In genomic region chr4:17597517-17597916, GRCh38 we compare ENCODE assay signal across 9 cellular contexts. TPM values are rescaled to one million over a fixed set of nuclear protein-coding genes. Genes with fewer than 3 reads are reported as not detected.
A peak's percentile ranks its signal among the peaks of the same experiment; 100 is the strongest.
DNase-seq lines count a peak whose midpoint lies in the region; ATAC-seq and TF ChIP-seq lines count a peak whose summit lies in the region.
"Had no signal": no experiment of that assay in that cellular context is flagged by ENCODE, and none has a peak within 500 bp of the region (broad histone marks: within the 10 kb centered on the region; RNA-seq: fewer than 3 reads in every experiment).

No MANE protein-coding gene starts in this region.

- CTCF ChIA-PET in A673 (lab: Charles Lee): no interaction called here
- CTCF ChIA-PET in Panc1 (lab: Charles Lee): no interaction called here

- DNase-seq in A673 (ENCODE audit: low spot score) (no peak), GM10266 (ENCODE audit: extremely low spot score) (no peak), Panc1 (ENCODE audit: low read depth, low spot score) (no peak), fibroblast of villous mesenchyme (ENCODE audit: low read depth) (no peak), GM20000 (ENCODE audit: low spot score) (no peak), NAMALWA (ENCODE audit: low spot score) (no peak), heart right ventricle (no peak)
- DNase-seq: activated gamma-delta T cell treated with Interleukin-2 at 50 U/mL for 16 hours had no signal

- TF ChIP-seq CTCF in A673 (conservative IDR thresholded peaks at IDR 0.05; ENCODE audit: low read depth, low read length) (peak; percentile 46), GM10266 (IDR thresholded peaks at IDR 0.05; ENCODE audit: control insufficient read depth, insufficient read depth, low read depth, missing control alignments) (peak; percentile 3), Panc1 (IDR thresholded peaks at IDR 0.05) (peak; percentile 62), fibroblast of villous mesenchyme (IDR thresholded peaks at IDR 0.05; ENCODE audit: insufficient read depth, low read depth, low read length) (peak; percentile 30), GM20000 (IDR thresholded peaks at IDR 0.05; ENCODE audit: extremely low read depth, missing control alignments) (no peak), heart right ventricle (IDR thresholded peaks at IDR 0.05) (peak in 4 of 9 donors; percentile 9 to 22 (median 15))

- WGBS in heart right ventricle, 2 donors: 68 to 77% methylated on average over 7 of the region's 7 CpGs

- in situ Hi-C loops in Panc1 (cut with HindIII; ENCODE audit: low pct_unique_long_range_greater_than_20kb, low sequenced_read_pairs): no loop called here

- BruUV-seq in A673 (replicated peaks; lab: Mats Ljungman, UMichigan): no TSS peak
- BruUV-seq in Panc1 (replicated peaks; lab: Mats Ljungman, UMichigan): no TSS peak

- H3K4me3 ChIP-seq in A673 (ENCODE audit: low read depth, low read length, poor library complexity, severe bottlenecking) (no peak overlapping the region), Panc1 (ENCODE audit: low read depth in 2 of 2, low read length in 2 of 2) (no peak overlapping the region), fibroblast of villous mesenchyme (ENCODE audit: low read depth, low read length) (no peak overlapping the region), heart right ventricle (no peak overlapping the region)

- peak; percentile 82 for ATAC-seq in Panc1
- ATAC-seq in HG03135 (IDR thresholded peaks at IDR 0.05; ENCODE audit: unreplicated experiment): no peak
- no peak for ATAC-seq in heart right ventricle

- intact Hi-C loops in A673 (cut with micrococcal nuclease; ENCODE audit: unreplicated experiment): no loop called here
- intact Hi-C loops in Panc1 (cut with micrococcal nuclease; ENCODE audit: unreplicated experiment): no loop called here
- intact Hi-C loops in heart right ventricle (cut with DNase I): no loop called here

- no peaks in the 10 kb centered on the region for H3K4me1 ChIP-seq in A673 (ENCODE audit: insufficient read depth, low read length, poor library complexity, severe bottlenecking)
- no peaks in the 10 kb centered on the region for H3K4me1 ChIP-seq in Panc1 (ENCODE audit: control insufficient read depth, insufficient read depth, low read length)
- peaks cover 0 to 30% (median 4%) of the 10 kb centered on the region in 9 donors for H3K4me1 ChIP-seq in heart right ventricle

- H3K27ac ChIP-seq in A673 (ENCODE audit: low read depth, low read length, poor library complexity, severe bottlenecking) (no peak overlapping the region), Panc1 (ENCODE audit: low read length) (no peak overlapping the region), heart right ventricle (no peak overlapping the region)

- H3K36me3 ChIP-seq in A673 (ENCODE audit: insufficient read depth, low read length, poor library complexity, severe bottlenecking): peaks cover 10% of the 10 kb centered on the region
- H3K36me3 ChIP-seq in Panc1 (ENCODE audit: control insufficient read depth, insufficient read depth, low read length): peaks cover 3% of the 10 kb centered on the region; the same call in 1 of the 2 replicates
- peaks cover 0 to 100% (median 61%) of the 10 kb centered on the region in 9 donors for H3K36me3 ChIP-seq in heart right ventricle

- POLR2A ChIA-PET in A673 (lab: Charles Lee; ENCODE audit: low non-redundant PET) (no interaction called here), Panc1 (lab: Charles Lee) (no interaction called here)

- no peaks in the 10 kb centered on the region for H3K27me3 ChIP-seq in A673 (replicated peaks; ENCODE audit: insufficient read depth, low read depth, low read length, poor library complexity)
- H3K27me3 ChIP-seq in Panc1 (ENCODE audit: control insufficient read depth, insufficient read depth, low read length): no peaks in the 10 kb centered on the region
- no peaks in the 10 kb centered on the region for H3K27me3 ChIP-seq in heart right ventricle

- H3K9me3 ChIP-seq in A673 (ENCODE audit: low read depth, low read length, poor library complexity, severe bottlenecking): no peaks in the 10 kb centered on the region
- no peaks in the 10 kb centered on the region for H3K9me3 ChIP-seq in Panc1 (ENCODE audit: control insufficient read depth, insufficient read depth, low read depth, low read length)
- H3K9me3 ChIP-seq in heart right ventricle: no peaks in the 10 kb centered on the region

RNA-seq across cellular contexts. Expression of gene MED28, which starts 16.9 kb away (rescaled TPM):
- total RNA-seq in A673 (2021) (46.6 and 48.8 TPM in 2 replicates), Panc1 (2021; ENCODE audit: unreplicated experiment) (32.1 TPM), fibroblast of villous mesenchyme (10.0 and 13.0 TPM in 2 replicates), heart right ventricle (10 to 100 TPM; 13.8 to 23.1 (median 17.4) TPM)
- polyA plus RNA-seq in Panc1 (2012; ENCODE audit: insufficient read length): 17.3 TPM
- polyA plus RNA-seq in heart right ventricle: 1 to 10 TPM; 6.3 to 7.3 TPM

RNA-seq across cellular contexts. Expression of gene LAP3, which starts 20.5 kb away (rescaled TPM):
- total RNA-seq in A673 (2021) (53.8 and 54.1 TPM in 2 replicates), Panc1 (2021; ENCODE audit: unreplicated experiment) (51.4 TPM), fibroblast of villous mesenchyme (94.6 and 115 TPM in 2 replicates), heart right ventricle (100 to 1,000 TPM in 1 of 10 donors, 10 to 100 TPM in 9; 55.5 to 222 (median 65.4) TPM)
- polyA plus RNA-seq in Panc1 (2012; ENCODE audit: insufficient read length): 35.3 TPM
- 10 to 100 TPM; 21.9 to 58.0 TPM for polyA plus RNA-seq in heart right ventricle
